13 cellular contexts compared by ENCODE assay signal in the genomic region with DNA sequence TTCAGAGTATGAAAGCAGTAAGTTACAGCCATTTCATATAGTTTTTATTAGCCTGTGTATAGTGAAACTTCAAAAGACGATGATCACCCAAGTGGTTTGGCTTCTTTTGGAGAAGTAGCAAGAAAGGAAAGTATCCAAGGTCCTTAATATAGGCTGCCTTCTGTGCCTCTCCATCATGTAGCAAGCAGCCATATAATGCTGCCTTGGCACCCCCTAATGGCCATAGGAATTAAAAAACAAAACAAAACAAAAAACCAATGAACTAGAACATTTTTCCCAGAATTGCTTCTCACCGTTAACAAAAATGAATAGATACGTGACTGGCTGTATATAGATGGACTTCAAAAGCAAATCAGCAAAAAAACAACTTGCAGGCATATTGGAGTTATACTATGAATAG. TPM values are rescaled to one million over a fixed set of nuclear protein-coding genes. Genes with fewer than 3 reads are reported as not detected.
DNase-seq lines count a peak whose midpoint lies in the region; ATAC-seq and TF ChIP-seq lines count a peak whose summit lies in the region.
"Had no signal": no experiment of that assay in that cellular context is flagged by ENCODE, and none has a peak within 500 bp of the region (broad histone marks: within the 10 kb centered on the region; RNA-seq: fewer than 3 reads in every experiment).

No MANE protein-coding gene starts in this region.

- WGBS in upper lobe of left lung, 2 donors = 59 to 72% methylated on average over 3 of the region's 3 CpGs

- no peak overlapping the region for H3K27ac ChIP-seq in 22Rv1
- no peak overlapping the region for H3K27ac ChIP-seq in upper lobe of left lung
- H3K27ac ChIP-seq: SK-N-MC had no signal

- no peaks in the 10 kb centered on the region for H3K27me3 ChIP-seq in upper lobe of left lung

- peaks cover 0 to 30% (median 7%) of the 10 kb centered on the region in 4 donors for H3K36me3 ChIP-seq in upper lobe of left lung

- TF ChIP-seq EP300 in upper lobe of left lung (IDR thresholded peaks at IDR 0.05) = no peak

- no peak for ATAC-seq in HG03039 (IDR thresholded peaks at IDR 0.05; ENCODE audit: unreplicated experiment)
- no peak for ATAC-seq in upper lobe of left lung (ENCODE audit: low FRiP score in 2 of 2)
- no peak for ATAC-seq in omental fat pad (ENCODE audit: low FRiP score)
- ATAC-seq: CD8-positive, alpha-beta T cell had no signal

- CTCF ChIA-PET in GM10248 (lab: Yijun Ruan, JAX) = interaction anchor here (0.6 to 3.0 kb wide), 6 partner anchors 9 to 141 kb away, joined by 3 to 8 read pairs (median 4); no protein-coding TSS in a partner anchor

- no peak for TF ChIP-seq POLR2A in upper lobe of left lung (IDR thresholded peaks at IDR 0.05)

- H3K4me3 ChIP-seq in epithelial cell of proximal tubule (ENCODE audit: low read depth, low read length) (no peak overlapping the region), upper lobe of left lung (no peak overlapping the region)
- H3K4me3 ChIP-seq: SK-N-MC had no signal

- H3K9me3 ChIP-seq in upper lobe of left lung = no peaks in the 10 kb centered on the region

- peak; percentile 31 for TF ChIP-seq CTCF in 22Rv1 (IDR thresholded peaks at IDR 0.05)
- TF ChIP-seq CTCF in GM10248 (IDR thresholded peaks at IDR 0.05; ENCODE audit: control extremely low read depth, extremely low read depth, low read depth, missing control alignments) = peak; percentile 14
- TF ChIP-seq CTCF in epithelial cell of proximal tubule (conservative IDR thresholded peaks at IDR 0.05; ENCODE audit: low read depth, low read length) = peak; percentile 33
- TF ChIP-seq CTCF in upper lobe of left lung (IDR thresholded peaks at IDR 0.05) = no peak
- TF ChIP-seq CTCF in omental fat pad (IDR thresholded peaks at IDR 0.05) = no peak

- DNase-seq in GM10248 (ENCODE audit: extremely low spot score) (peak; percentile 13), NCI-H2227 treated with DMSO at 0.1 percent for 48 hours (lab: John Stamatoyannopoulos, UW) (peak; percentile 19), epithelial cell of proximal tubule (ENCODE audit: low read depth) (no peak), HuH-7 (ENCODE audit: low spot score) (no peak), upper lobe of left lung (no peak), omental fat pad (ENCODE audit: low spot score) (no peak)
- DNase-seq: CD8-positive, alpha-beta T cell; cerebellar nuclear complex; NCI-H1092; posterior cingulate gyrus had no signal

- H3K4me1 ChIP-seq in upper lobe of left lung = no peaks in the 10 kb centered on the region

- POLR2A ChIA-PET in GM10248 (lab: Yijun Ruan, JAX) = no interaction called here

RNA-seq across cellular contexts. Expression of a gene that starts 18.9 kb away (rescaled TPM):
- total RNA-seq in epithelial cell of proximal tubule (59.6 and 66.6 TPM in 2 replicates), upper lobe of left lung (100 to 1,000 TPM in 4 of 6 donors, 10 to 100 TPM in 2; 28.0 to 145 (median 125) TPM), omental fat pad (100 to 1,000 TPM; 111 to 123 (median 117) TPM)

Comparison
In these comparisons a context has a peak if more than half of its experiments do, and no peak if none do; other contexts are left out.
1. CTCF ChIP-seq: peak in 22Rv1 (single experiment), GM10248 (single experiment) and epithelial cell of proximal tubule (single experiment); none in upper lobe of left lung (0 of 6) and omental fat pad (0 of 3).
2. DNase-seq: peak in GM10248 (single experiment) and NCI-H2227 treated with DMSO at 0.1 percent for 48 hours (single experiment); none in epithelial cell of proximal tubule (single experiment), HuH-7 (single experiment), upper lobe of left lung (0 of 2) and omental fat pad (single experiment).